14 cellular contexts compared by ENCODE assay signal in the genomic region with DNA sequence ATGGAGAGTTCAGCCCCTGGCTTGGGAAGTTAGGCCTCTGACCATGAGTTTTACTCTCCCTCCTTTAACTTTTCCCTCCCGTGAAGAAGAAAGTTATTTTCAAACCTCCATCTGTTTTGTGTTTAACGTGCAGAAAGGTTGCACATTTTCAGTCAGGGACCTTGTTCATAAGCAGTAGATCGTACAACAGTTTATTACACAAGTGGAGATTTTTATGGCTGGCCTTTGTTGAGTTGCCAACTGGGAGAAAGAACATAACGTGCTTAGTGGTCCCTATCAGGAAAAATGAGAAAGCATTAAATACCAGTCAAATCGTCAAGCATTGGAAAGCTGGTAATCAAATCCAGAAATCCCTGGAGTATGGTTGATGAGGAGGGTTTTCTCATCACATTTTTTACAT.
DNase-seq lines count a peak whose midpoint lies in the region; ATAC-seq and TF ChIP-seq lines count a peak whose summit lies in the region.
"Had no signal": no experiment of that assay in that cellular context is flagged by ENCODE, and none has a peak within 500 bp of the region (broad histone marks: within the 10 kb centered on the region; RNA-seq: fewer than 3 reads in every experiment).

No MANE protein-coding gene starts in this region.

- H3K27ac Mint-ChIP-seq in nephron (peak overlapping the region in 2 of 3 experiments; percentile 19 to 86), WTC11 (no peak overlapping the region)
- H3K27ac Mint-ChIP-seq: CD14-positive monocyte; CD8-positive, alpha-beta T cell; HFFc6 had no signal

- no peaks in the 10 kb centered on the region for H3K36me3 ChIP-seq in tibial artery

- H3K36me3 Mint-ChIP-seq in nephron (ENCODE audit: low read depth): no peaks in the 10 kb centered on the region
- no peaks in the 10 kb centered on the region for H3K36me3 Mint-ChIP-seq in WTC11
- H3K36me3 Mint-ChIP-seq: CD14-positive monocyte; CD8-positive, alpha-beta T cell had no signal

- CTCF ChIA-PET in WTC11 (lab: Charles Lee): interaction anchor here (6.3 kb wide), 1 partner anchor 194 kb away, joined by 68 read pairs; no protein-coding TSS in a partner anchor

- H3K4me3 Mint-ChIP-seq in nephron: no peak overlapping the region
- no peak overlapping the region for H3K4me3 Mint-ChIP-seq in WTC11
- H3K4me3 Mint-ChIP-seq: CD14-positive monocyte; CD8-positive, alpha-beta T cell; HFFc6 had no signal

- POLR2A ChIA-PET in WTC11 (lab: Charles Lee): no interaction called here

- DNase-seq in coronary artery (ENCODE audit: low spot score): no peak
- DNase-seq in tibial artery: no peak
- no peak for DNase-seq in NCI-H2081 treated with DMSO at 0.1 percent for 48 hours (lab: John Stamatoyannopoulos, UW)
- DNase-seq in WTC11 (ENCODE audit: low spot score): no peak
- no peak for DNase-seq in NCI-H128 (lab: John Stamatoyannopoulos, UW; ENCODE audit: unreplicated experiment)
- DNase-seq: CD8-positive, alpha-beta T cell; COR-L47; DMS153; DMS79 treated with DMSO at 0.1 percent for 48 hours; GDM1; HCEC 1CT; HFFc6 had no signal

- H3K27me3 ChIP-seq in tibial artery: no peaks in the 10 kb centered on the region

- peaks cover 0 to 54% (median 7%) of the 10 kb centered on the region in 4 donors for H3K4me1 ChIP-seq in tibial artery

- H3K9me3 Mint-ChIP-seq in nephron (no peaks in the 10 kb centered on the region), WTC11 (peaks cover 4% of the 10 kb centered on the region)
- H3K9me3 Mint-ChIP-seq: CD8-positive, alpha-beta T cell; HFFc6 had no signal

- no peak for ATAC-seq in WTC11
- ATAC-seq: CD8-positive, alpha-beta T cell had no signal

- TF ChIP-seq CTCF in coronary artery (IDR thresholded peaks at IDR 0.05) (no peak), nephron (IDR thresholded peaks at IDR 0.05; ENCODE audit: unreplicated experiment in 3 of 3) (no peak), tibial artery (IDR thresholded peaks at IDR 0.05) (no peak), WTC11 (IDR thresholded peaks at IDR 0.05) (no peak)

- H3K27ac ChIP-seq in coronary artery: peak overlapping the region; percentile 83 to 84
- peak overlapping the region; percentile 79 to 81 for H3K27ac ChIP-seq in tibial artery

- H3K27me3 Mint-ChIP-seq in nephron (ENCODE audit: low read depth): peaks cover 12% of the 10 kb centered on the region
- no peaks in the 10 kb centered on the region; the same call in 1 of the 2 replicates for H3K27me3 Mint-ChIP-seq in WTC11 (ENCODE audit: low read depth)

- H3K9me3 ChIP-seq in tibial artery: no peaks in the 10 kb centered on the region

- intact Hi-C loops in tibial artery (cut with DNase I; ENCODE audit: low total_unique reads): loop anchor here (5.0 kb wide), 3 partner anchors 119 to 454 kb away; a partner anchor contains a TSS

- H3K4me3 ChIP-seq in coronary artery (no peak overlapping the region), tibial artery (no peak overlapping the region)

- H3K4me1 Mint-ChIP-seq in nephron (peaks cover 23% of the 10 kb centered on the region), WTC11 (no peaks in the 10 kb centered on the region; the same call in 1 of the 2 replicates)
- H3K4me1 Mint-ChIP-seq: CD14-positive monocyte had no signal

TF ChIP-seq in WTC11, 78 proteins besides CTCF, POLR2A, EP300 and RAD21 (continues in another document):
- TF ChIP-seq, protein P1, sequence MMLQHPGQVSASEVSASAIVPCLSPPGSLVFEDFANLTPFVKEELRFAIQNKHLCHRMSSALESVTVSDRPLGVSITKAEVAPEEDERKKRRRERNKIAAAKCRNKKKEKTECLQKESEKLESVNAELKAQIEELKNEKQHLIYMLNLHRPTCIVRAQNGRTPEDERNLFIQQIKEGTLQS (CRISPR knock-in tag; conservative IDR thresholded peaks at IDR 0.05): no peak
- no peak for TF ChIP-seq SP1 (CRISPR knock-in tag; conservative IDR thresholded peaks at IDR 0.05)
- TF ChIP-seq, protein P2, sequence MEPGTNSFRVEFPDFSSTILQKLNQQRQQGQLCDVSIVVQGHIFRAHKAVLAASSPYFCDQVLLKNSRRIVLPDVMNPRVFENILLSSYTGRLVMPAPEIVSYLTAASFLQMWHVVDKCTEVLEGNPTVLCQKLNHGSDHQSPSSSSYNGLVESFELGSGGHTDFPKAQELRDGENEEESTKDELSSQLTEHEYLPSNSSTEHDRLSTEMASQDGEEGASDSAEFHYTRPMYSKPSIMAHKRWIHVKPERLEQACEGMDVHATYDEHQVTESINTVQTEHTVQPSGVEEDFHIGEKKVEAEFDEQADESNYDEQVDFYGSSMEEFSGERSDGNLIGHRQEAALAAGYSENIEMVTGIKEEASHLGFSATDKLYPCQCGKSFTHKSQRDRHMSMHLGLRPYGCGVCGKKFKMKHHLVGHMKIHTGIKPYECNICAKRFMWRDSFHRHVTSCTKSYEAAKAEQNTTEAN (CRISPR knock-in tag; IDR thresholded peaks at IDR 0.05): no peak
- TF ChIP-seq FOXK1 (CRISPR knock-in tag; IDR thresholded peaks at IDR 0.05): no peak
- TF ChIP-seq, protein P3, sequence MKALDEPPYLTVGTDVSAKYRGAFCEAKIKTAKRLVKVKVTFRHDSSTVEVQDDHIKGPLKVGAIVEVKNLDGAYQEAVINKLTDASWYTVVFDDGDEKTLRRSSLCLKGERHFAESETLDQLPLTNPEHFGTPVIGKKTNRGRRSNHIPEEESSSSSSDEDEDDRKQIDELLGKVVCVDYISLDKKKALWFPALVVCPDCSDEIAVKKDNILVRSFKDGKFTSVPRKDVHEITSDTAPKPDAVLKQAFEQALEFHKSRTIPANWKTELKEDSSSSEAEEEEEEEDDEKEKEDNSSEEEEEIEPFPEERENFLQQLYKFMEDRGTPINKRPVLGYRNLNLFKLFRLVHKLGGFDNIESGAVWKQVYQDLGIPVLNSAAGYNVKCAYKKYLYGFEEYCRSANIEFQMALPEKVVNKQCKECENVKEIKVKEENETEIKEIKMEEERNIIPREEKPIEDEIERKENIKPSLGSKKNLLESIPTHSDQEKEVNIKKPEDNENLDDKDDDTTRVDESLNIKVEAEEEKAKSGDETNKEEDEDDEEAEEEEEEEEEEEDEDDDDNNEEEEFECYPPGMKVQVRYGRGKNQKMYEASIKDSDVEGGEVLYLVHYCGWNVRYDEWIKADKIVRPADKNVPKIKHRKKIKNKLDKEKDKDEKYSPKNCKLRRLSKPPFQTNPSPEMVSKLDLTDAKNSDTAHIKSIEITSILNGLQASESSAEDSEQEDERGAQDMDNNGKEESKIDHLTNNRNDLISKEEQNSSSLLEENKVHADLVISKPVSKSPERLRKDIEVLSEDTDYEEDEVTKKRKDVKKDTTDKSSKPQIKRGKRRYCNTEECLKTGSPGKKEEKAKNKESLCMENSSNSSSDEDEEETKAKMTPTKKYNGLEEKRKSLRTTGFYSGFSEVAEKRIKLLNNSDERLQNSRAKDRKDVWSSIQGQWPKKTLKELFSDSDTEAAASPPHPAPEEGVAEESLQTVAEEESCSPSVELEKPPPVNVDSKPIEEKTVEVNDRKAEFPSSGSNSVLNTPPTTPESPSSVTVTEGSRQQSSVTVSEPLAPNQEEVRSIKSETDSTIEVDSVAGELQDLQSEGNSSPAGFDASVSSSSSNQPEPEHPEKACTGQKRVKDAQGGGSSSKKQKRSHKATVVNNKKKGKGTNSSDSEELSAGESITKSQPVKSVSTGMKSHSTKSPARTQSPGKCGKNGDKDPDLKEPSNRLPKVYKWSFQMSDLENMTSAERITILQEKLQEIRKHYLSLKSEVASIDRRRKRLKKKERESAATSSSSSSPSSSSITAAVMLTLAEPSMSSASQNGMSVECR (CRISPR knock-in tag; IDR thresholded peaks at IDR 0.05; ENCODE audit: borderline replicate concordance): no peak
- TF ChIP-seq ZNF671 (CRISPR knock-in tag; IDR thresholded peaks at IDR 0.05): no peak
- TF ChIP-seq ZNF138 (CRISPR knock-in tag; conservative IDR thresholded peaks at IDR 0.05): no peak
- TF ChIP-seq FOXJ3 (CRISPR knock-in tag; IDR thresholded peaks at IDR 0.05; ENCODE audit: borderline replicate concordance): no peak
- no peak for TF ChIP-seq IRF2 (CRISPR knock-in tag; IDR thresholded peaks at IDR 0.05; ENCODE audit: borderline replicate concordance, low read depth)
- TF ChIP-seq, protein P4, sequence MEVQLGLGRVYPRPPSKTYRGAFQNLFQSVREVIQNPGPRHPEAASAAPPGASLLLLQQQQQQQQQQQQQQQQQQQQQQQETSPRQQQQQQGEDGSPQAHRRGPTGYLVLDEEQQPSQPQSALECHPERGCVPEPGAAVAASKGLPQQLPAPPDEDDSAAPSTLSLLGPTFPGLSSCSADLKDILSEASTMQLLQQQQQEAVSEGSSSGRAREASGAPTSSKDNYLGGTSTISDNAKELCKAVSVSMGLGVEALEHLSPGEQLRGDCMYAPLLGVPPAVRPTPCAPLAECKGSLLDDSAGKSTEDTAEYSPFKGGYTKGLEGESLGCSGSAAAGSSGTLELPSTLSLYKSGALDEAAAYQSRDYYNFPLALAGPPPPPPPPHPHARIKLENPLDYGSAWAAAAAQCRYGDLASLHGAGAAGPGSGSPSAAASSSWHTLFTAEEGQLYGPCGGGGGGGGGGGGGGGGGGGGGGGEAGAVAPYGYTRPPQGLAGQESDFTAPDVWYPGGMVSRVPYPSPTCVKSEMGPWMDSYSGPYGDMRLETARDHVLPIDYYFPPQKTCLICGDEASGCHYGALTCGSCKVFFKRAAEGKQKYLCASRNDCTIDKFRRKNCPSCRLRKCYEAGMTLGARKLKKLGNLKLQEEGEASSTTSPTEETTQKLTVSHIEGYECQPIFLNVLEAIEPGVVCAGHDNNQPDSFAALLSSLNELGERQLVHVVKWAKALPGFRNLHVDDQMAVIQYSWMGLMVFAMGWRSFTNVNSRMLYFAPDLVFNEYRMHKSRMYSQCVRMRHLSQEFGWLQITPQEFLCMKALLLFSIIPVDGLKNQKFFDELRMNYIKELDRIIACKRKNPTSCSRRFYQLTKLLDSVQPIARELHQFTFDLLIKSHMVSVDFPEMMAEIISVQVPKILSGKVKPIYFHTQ (CRISPR knock-in tag; IDR thresholded peaks at IDR 0.05): no peak
